9 cellular contexts compared by ENCODE assay signal in the genomic region with DNA sequence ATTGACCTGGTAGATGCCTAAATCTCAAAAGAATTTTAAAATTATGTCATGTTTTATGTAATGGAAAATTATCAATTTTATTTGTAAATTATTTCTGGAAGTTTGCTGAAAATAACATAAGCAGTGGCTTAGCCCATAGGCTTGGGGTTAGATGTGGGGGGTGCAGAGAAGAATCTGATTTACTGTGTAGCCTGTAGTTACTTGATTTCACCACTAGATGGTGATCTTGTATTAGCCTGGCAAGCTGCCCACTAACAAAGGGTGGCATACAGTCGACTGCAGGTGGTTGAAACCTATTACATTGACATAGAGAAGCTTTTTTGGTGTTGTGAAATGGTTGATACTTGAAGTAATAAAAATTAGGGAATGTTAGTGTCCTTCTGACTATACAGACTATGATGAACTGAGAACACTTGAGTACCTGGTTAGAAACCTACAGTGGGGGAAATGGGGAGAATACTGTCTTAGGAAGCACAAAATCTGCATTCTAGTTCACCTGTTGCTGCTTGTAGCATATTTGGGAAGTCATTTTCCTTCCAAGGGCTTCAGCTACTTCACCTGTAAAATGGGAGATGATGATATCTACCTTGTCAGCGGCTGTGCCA.
DNase-seq lines count a peak whose midpoint lies in the region; ATAC-seq and FAIRE-seq lines count a peak whose summit lies in the region.
"Had no signal": no experiment of that assay in that cellular context is flagged by ENCODE, and none has a peak within 500 bp of the region (broad histone marks: within the 10 kb centered on the region; RNA-seq: fewer than 3 reads in every experiment).

No MANE protein-coding gene starts in this region.

- no peaks in the 10 kb centered on the region for H3K27me3 Mint-ChIP-seq in activated CD4-positive, alpha-beta T cell treated with anti-CD3 and anti-CD28 coated beads, Interleukin-2, amount 10 ng/mL, durations not matched to agents 24 days and 14 days

- H3K4me1 Mint-ChIP-seq in activated CD4-positive, alpha-beta T cell treated with anti-CD3 and anti-CD28 coated beads, Interleukin-2, amount 10 ng/mL, durations not matched to agents 24 days and 14 days: no peaks in the 10 kb centered on the region

- intact Hi-C loops in activated CD4-positive, alpha-beta T cell treated with anti-CD3 and anti-CD28 coated beads, Interleukin-2, amount 10 ng/mL, durations not matched to agents 24 days and 14 days (cut with micrococcal nuclease): loop anchor here (1.0 to 2.0 kb wide), 4 partner anchors 544 to 1545 kb away; no protein-coding TSS in a partner anchor

- peak; percentile 79 for ATAC-seq in GM19468 (IDR thresholded peaks at IDR 0.05; ENCODE audit: extremely low read depth, unreplicated experiment)
- peak; percentile 90 for ATAC-seq in HG03442 (IDR thresholded peaks at IDR 0.05; ENCODE audit: unreplicated experiment)

- peak; percentile 93 for FAIRE-seq in frontal cortex (lab: Jason Lieb, UNC)
- FAIRE-seq: colon had no signal

- H3K9me3 Mint-ChIP-seq in activated CD4-positive, alpha-beta T cell treated with anti-CD3 and anti-CD28 coated beads, Interleukin-2, amount 10 ng/mL, durations not matched to agents 24 days and 14 days: no peaks in the 10 kb centered on the region

- DNase-seq in EL (peak; percentile 41), NCI-H345 treated with DMSO at 0.1 percent for 48 hours (lab: John Stamatoyannopoulos, UW; ENCODE audit: unreplicated experiment) (peak; percentile 80), frontal cortex (ENCODE audit: low spot score in 2 of 2) (peak; percentile 22 to 45), nucleus accumbens (lab: John Stamatoyannopoulos, UW) (peak in 30 of 56 donors; percentile 1 to 59 (median 8))
- peak; percentile 73 for DNase-seq in activated CD4-positive, alpha-beta T cell treated with anti-CD3 and anti-CD28 coated beads, Interleukin-2, amount 10 ng/mL, durations not matched to agents 24 days and 14 days
- no peak for DNase-seq in activated CD4-positive, CD25-positive, alpha-beta regulatory T cell treated with anti-CD3 and anti-CD28 coated beads, Interleukin-2, amount 50 U/mL, for 72 hours

- H3K27ac Mint-ChIP-seq in activated CD4-positive, alpha-beta T cell treated with anti-CD3 and anti-CD28 coated beads, Interleukin-2, amount 10 ng/mL, durations not matched to agents 24 days and 14 days: no peak overlapping the region

- H3K4me3 Mint-ChIP-seq in activated CD4-positive, alpha-beta T cell treated with anti-CD3 and anti-CD28 coated beads, Interleukin-2, amount 10 ng/mL, durations not matched to agents 24 days and 14 days: no peak overlapping the region

- no peaks in the 10 kb centered on the region for H3K36me3 Mint-ChIP-seq in activated CD4-positive, alpha-beta T cell treated with anti-CD3 and anti-CD28 coated beads, Interleukin-2, amount 10 ng/mL, durations not matched to agents 24 days and 14 days (ENCODE audit: low read depth)
